ENCODE assay signal across 12 cellular contexts in genomic region chr16:50709061-50709695, GRCh38. TPM values are rescaled to one million over a fixed set of nuclear protein-coding genes. Genes with fewer than 3 reads are reported as not detected.
DNase-seq lines count a peak whose midpoint lies in the region.
"Had no signal": no experiment of that assay in that cellular context is flagged by ENCODE, and none has a peak within 500 bp of the region (broad histone marks: within the 10 kb centered on the region; RNA-seq: fewer than 3 reads in every experiment).

No MANE protein-coding gene starts in this region.

- peaks cover 19% of the 10 kb centered on the region for H3K9me3 Mint-ChIP-seq in T-helper 1 cell treated with Interleukin-12 subunit alpha and Interleukin-12 subunit beta and Interleukin-4 antibody, amounts not matched to agents 30 μg/mL and 1 μg/mL, for 36 hours
- H3K9me3 Mint-ChIP-seq in activated T-helper 2 cell treated with anti-CD3 and anti-CD28 coated beads, Interferon-gamma antibody, Interleukin-2, Interleukin-4, amounts not matched to agents 10 μg/mL and 5 μg/mL and 100 μg/mL, durations not matched to agents 14 hours and 24 hours and 36 hours: peaks cover 21% of the 10 kb centered on the region

- H3K4me3 Mint-ChIP-seq in T-helper 1 cell treated with Interleukin-12 subunit alpha and Interleukin-12 subunit beta and Interleukin-4 antibody, amounts not matched to agents 30 μg/mL and 1 μg/mL, for 36 hours: peak overlapping the region; percentile 22
- H3K4me3 Mint-ChIP-seq in activated T-helper 2 cell treated with anti-CD3 and anti-CD28 coated beads, Interferon-gamma antibody, Interleukin-2, Interleukin-4, amounts not matched to agents 10 μg/mL and 5 μg/mL and 100 μg/mL, durations not matched to agents 14 hours and 24 hours and 36 hours (ENCODE audit: low read depth): peak overlapping the region; percentile 11

- intact Hi-C loops in activated T-helper 2 cell treated with anti-CD3 and anti-CD28 coated beads, Interferon-gamma antibody, Interleukin-2, Interleukin-4, amounts not matched to agents 10 μg/mL and 5 μg/mL and 100 μg/mL, durations not matched to agents 14 hours and 24 hours and 36 hours (cut with micrococcal nuclease): loop anchor here (1.0 to 2.0 kb wide), 3 partner anchors 14 to 27 kb away; no protein-coding TSS in a partner anchor

- no peaks in the 10 kb centered on the region for H3K27me3 Mint-ChIP-seq in T-helper 1 cell treated with Interleukin-12 subunit alpha and Interleukin-12 subunit beta and Interleukin-4 antibody, amounts not matched to agents 30 μg/mL and 1 μg/mL, for 36 hours (ENCODE audit: low read depth)
- H3K27me3 Mint-ChIP-seq in activated T-helper 2 cell treated with anti-CD3 and anti-CD28 coated beads, Interferon-gamma antibody, Interleukin-2, Interleukin-4, amounts not matched to agents 10 μg/mL and 5 μg/mL and 100 μg/mL, durations not matched to agents 14 hours and 24 hours and 36 hours (ENCODE audit: low read depth): no peaks in the 10 kb centered on the region

- peaks cover 35% of the 10 kb centered on the region for H3K4me1 Mint-ChIP-seq in T-helper 1 cell treated with Interleukin-12 subunit alpha and Interleukin-12 subunit beta and Interleukin-4 antibody, amounts not matched to agents 30 μg/mL and 1 μg/mL, for 36 hours (ENCODE audit: low read depth)
- peaks cover 54% of the 10 kb centered on the region for H3K4me1 Mint-ChIP-seq in activated T-helper 2 cell treated with anti-CD3 and anti-CD28 coated beads, Interferon-gamma antibody, Interleukin-2, Interleukin-4, amounts not matched to agents 10 μg/mL and 5 μg/mL and 100 μg/mL, durations not matched to agents 14 hours and 24 hours and 36 hours (ENCODE audit: low read depth)

- DNase-seq in T-helper 1 cell (no peak), KG1 (lab: John Stamatoyannopoulos, UW) (peak; percentile 75), pons (ENCODE audit: low spot score) (peak; percentile 78), T-helper 9 cell (no peak), 8988T (no peak)
- DNase-seq in activated T-helper 2 cell treated with anti-CD3 and anti-CD28 coated beads, Interferon-gamma antibody, Interleukin-2, Interleukin-4, amounts not matched to agents 10 μg/mL and 5 μg/mL and 100 μg/mL, durations not matched to agents 14 hours and 24 hours and 36 hours (ENCODE audit: low spot score): no peak
- DNase-seq in effector CD4-positive, alpha-beta T cell: no peak
- DNase-seq: central memory CD4-positive, alpha-beta T cell; glutamatergic neuron; GOT3 had no signal

- H3K27ac Mint-ChIP-seq in T-helper 1 cell treated with Interleukin-12 subunit alpha and Interleukin-12 subunit beta and Interleukin-4 antibody, amounts not matched to agents 30 μg/mL and 1 μg/mL, for 36 hours: peak overlapping the region; percentile 23
- H3K27ac Mint-ChIP-seq in activated T-helper 2 cell treated with anti-CD3 and anti-CD28 coated beads, Interferon-gamma antibody, Interleukin-2, Interleukin-4, amounts not matched to agents 10 μg/mL and 5 μg/mL and 100 μg/mL, durations not matched to agents 14 hours and 24 hours and 36 hours: peak overlapping the region; percentile 64

- H3K36me3 Mint-ChIP-seq in T-helper 1 cell treated with Interleukin-12 subunit alpha and Interleukin-12 subunit beta and Interleukin-4 antibody, amounts not matched to agents 30 μg/mL and 1 μg/mL, for 36 hours (ENCODE audit: low read depth): peaks cover 39% of the 10 kb centered on the region
- peaks cover 70% of the 10 kb centered on the region for H3K36me3 Mint-ChIP-seq in activated T-helper 2 cell treated with anti-CD3 and anti-CD28 coated beads, Interferon-gamma antibody, Interleukin-2, Interleukin-4, amounts not matched to agents 10 μg/mL and 5 μg/mL and 100 μg/mL, durations not matched to agents 14 hours and 24 hours and 36 hours (ENCODE audit: low read depth)

RNA-seq across cellular contexts. Expression of gene NOD2, which starts 15.8 kb away (rescaled TPM):
- total RNA-seq in activated T-helper 2 cell treated with anti-CD3 and anti-CD28 coated beads, Interferon-gamma antibody, Interleukin-2, Interleukin-4, amounts not matched to agents 10 μg/mL and 5 μg/mL and 100 μg/mL, durations not matched to agents 14 hours and 24 hours and 36 hours: 7.4 and 8.8 TPM in 2 replicates

RNA-seq across cellular contexts. Expression of gene SNX20, which starts 28.1 kb away (rescaled TPM):
- 34.9 and 35.2 TPM in 2 replicates for total RNA-seq in activated T-helper 2 cell treated with anti-CD3 and anti-CD28 coated beads, Interferon-gamma antibody, Interleukin-2, Interleukin-4, amounts not matched to agents 10 μg/mL and 5 μg/mL and 100 μg/mL, durations not matched to agents 14 hours and 24 hours and 36 hours
- total RNA-seq: NCI-H460 had no signal

RNA-seq across cellular contexts. Expression of gene CYLD, which starts 32.7 kb away (rescaled TPM):
- 189 and 201 TPM in 2 replicates for total RNA-seq in activated T-helper 2 cell treated with anti-CD3 and anti-CD28 coated beads, Interferon-gamma antibody, Interleukin-2, Interleukin-4, amounts not matched to agents 10 μg/mL and 5 μg/mL and 100 μg/mL, durations not matched to agents 14 hours and 24 hours and 36 hours

Comparison
In these comparisons a context has a peak if more than half of its experiments do, and no peak if none do; other contexts are left out.
1. DNase-seq: peak in KG1 (single experiment) and pons (single experiment); none in T-helper 1 cell (0 of 5), activated T-helper 2 cell treated with anti-CD3 and anti-CD28 coated beads, Interferon-gamma antibody, Interleukin-2, Interleukin-4, amounts not matched to agents 10 μg/mL and 5 μg/mL and 100 μg/mL, durations not matched to agents 14 hours and 24 hours and 36 hours (single experiment), effector CD4-positive, alpha-beta T cell (single experiment), T-helper 9 cell (single experiment) and 8988T (single experiment).